In genomic region chr3:73480187-73480672, GRCh38 we compare ENCODE assay signal across 22 cellular contexts.
DNase-seq lines count a peak whose midpoint lies in the region; ATAC-seq and TF ChIP-seq lines count a peak whose summit lies in the region.
"Had no signal": no experiment of that assay in that cellular context is flagged by ENCODE, and none has a peak within 500 bp of the region (broad histone marks: within the 10 kb centered on the region; RNA-seq: fewer than 3 reads in every experiment).

No MANE protein-coding gene starts in this region.

- H3K79me1 ChIP-seq in mesendoderm (ENCODE audit: low read length): no peaks in the 10 kb centered on the region

- no peak overlapping the region for H3K9ac ChIP-seq in mesendoderm (ENCODE audit: low read length)

- no peaks in the 10 kb centered on the region for H3K9me3 ChIP-seq in right atrium auricular region
- H3K9me3 ChIP-seq: ovary, testis had no signal

- no peak overlapping the region for H3K23ac ChIP-seq in mesendoderm (ENCODE audit: low read length)

- no peak overlapping the region for H2BK5ac ChIP-seq in mesendoderm (ENCODE audit: low read length)

- no peak overlapping the region for H3K18ac ChIP-seq in mesendoderm (ENCODE audit: low read length)

- H3K4me3 Mint-ChIP-seq in activated naive CD4-positive, alpha-beta T cell treated with anti-CD3 and anti-CD28 coated beads for 36 hours: no peak overlapping the region
- H3K4me3 Mint-ChIP-seq: CD4-positive, CD25-positive, alpha-beta regulatory T cell; endodermal cell had no signal

- H3K36me3 ChIP-seq in right atrium auricular region (no peaks in the 10 kb centered on the region), mesendoderm (ENCODE audit: control insufficient read depth, insufficient read depth, low read length) (no peaks in the 10 kb centered on the region)
- H3K36me3 ChIP-seq: ovary had no signal

- H3K9me3 Mint-ChIP-seq in activated naive CD4-positive, alpha-beta T cell treated with anti-CD3 and anti-CD28 coated beads for 36 hours: peaks cover 3% of the 10 kb centered on the region

- H3K4me2 ChIP-seq in mesendoderm (ENCODE audit: low read length): no peak overlapping the region

- no peaks in the 10 kb centered on the region for H3K36me3 Mint-ChIP-seq in activated naive CD4-positive, alpha-beta T cell treated with anti-CD3 and anti-CD28 coated beads for 36 hours (ENCODE audit: low read depth)
- H3K36me3 Mint-ChIP-seq: CD4-positive, CD25-positive, alpha-beta regulatory T cell had no signal

- CTCF ChIA-PET in activated naive CD4-positive, alpha-beta T cell treated with anti-CD3 and anti-CD28 coated beads for 36 hours (lab: Charles Lee): no interaction called here

- H3K27ac ChIP-seq in right atrium auricular region (no peak overlapping the region), mesendoderm (ENCODE audit: low read depth, low read length) (no peak overlapping the region)
- H3K27ac ChIP-seq: testis had no signal

- no peak overlapping the region for H3K4ac ChIP-seq in mesendoderm (ENCODE audit: low read depth, low read length)

- no peak overlapping the region for H2BK15ac ChIP-seq in mesendoderm (replicated peaks; ENCODE audit: low read depth)

- intact Hi-C loops in Right ventricle myocardium inferior (cut with DNase I): no loop called here
- intact Hi-C loops in activated naive CD4-positive, alpha-beta T cell treated with anti-CD3 and anti-CD28 coated beads for 36 hours (cut with micrococcal nuclease): no loop called here

- peak overlapping the region; percentile 22 for H3K56ac ChIP-seq in mesendoderm (ENCODE audit: low read length)

- no peak overlapping the region for H2AK5ac ChIP-seq in mesendoderm (ENCODE audit: low read length)

- H3K4me1 ChIP-seq in right atrium auricular region (peaks cover 0 to 18% of the 10 kb centered on the region in 2 donors), mesendoderm (ENCODE audit: control insufficient read depth, low read depth, low read length) (peaks cover 20% of the 10 kb centered on the region)
- H3K4me1 ChIP-seq: testis had no signal

- H3K27me3 ChIP-seq in right atrium auricular region (no peaks in the 10 kb centered on the region), mesendoderm (ENCODE audit: insufficient read depth, low read length, poor library complexity) (no peaks in the 10 kb centered on the region)
- H3K27me3 ChIP-seq: ovary, testis had no signal

- peaks cover 4% of the 10 kb centered on the region for H3K4me1 Mint-ChIP-seq in activated naive CD4-positive, alpha-beta T cell treated with anti-CD3 and anti-CD28 coated beads for 36 hours (ENCODE audit: low read depth)
- H3K4me1 Mint-ChIP-seq: CD4-positive, CD25-positive, alpha-beta regulatory T cell had no signal

- no peaks in the 10 kb centered on the region for H3K79me2 ChIP-seq in mesendoderm (ENCODE audit: control insufficient read depth, insufficient read depth, low read length)

- H4K8ac ChIP-seq in mesendoderm (ENCODE audit: low read depth, low read length): no peak overlapping the region

- H4K5ac ChIP-seq in mesendoderm (ENCODE audit: low read length): no peak overlapping the region

- no peak for TF ChIP-seq CTCF in right atrium auricular region (IDR thresholded peaks at IDR 0.05)

- no peak for DNase-seq in Right ventricle myocardium inferior (ENCODE audit: missing footprints)
- DNase-seq in right atrium auricular region (ENCODE audit: low spot score): no peak
- peak; percentile 40 for DNase-seq in glomerular visceral epithelial cell (ENCODE audit: extremely low spot score)
- DNase-seq in mesendoderm: no peak
- DNase-seq in SHP77 treated with DMSO at 0.1 percent for 48 hours (lab: John Stamatoyannopoulos, UW): no peak
- no peak for DNase-seq in activated naive CD4-positive, alpha-beta T cell treated with anti-CD3 and anti-CD28 coated beads for 36 hours
- DNase-seq: activated CD4-positive, alpha-beta T cell treated with anti-CD3 and anti-CD28 coated beads for 48 hours; activated gamma-delta T cell; CD4-positive, CD25-positive, alpha-beta regulatory T cell; DMS53; endodermal cell; foreskin fibroblast; NCI-H2227 treated with DMSO at 0.1 percent for 48 hours; NK-92 treated with Interleukin-12 subunit alpha and Interleukin-12 subunit beta, amount 100 ng/mL, for 24 hours; ovary; small intestine; stimulated activated CD4-positive, alpha-beta T cell treated with anti-CD3 and anti-CD28 coated beads, Interleukin-4, amount 100 ng/mL, for 4 hours; SW 1271; testis had no signal

- ATAC-seq in Right ventricle myocardium inferior: peak; percentile 69
- ATAC-seq in HG02610 (IDR thresholded peaks at IDR 0.05; ENCODE audit: unreplicated experiment): no peak
- ATAC-seq in HG02588 (IDR thresholded peaks at IDR 0.05; ENCODE audit: unreplicated experiment): no peak
- ATAC-seq: left lobe of liver had no signal

- H3K27ac Mint-ChIP-seq in activated naive CD4-positive, alpha-beta T cell treated with anti-CD3 and anti-CD28 coated beads for 36 hours: no peak overlapping the region
- H3K27ac Mint-ChIP-seq: CD4-positive, CD25-positive, alpha-beta regulatory T cell; endodermal cell had no signal

- H3K27me3 Mint-ChIP-seq in activated naive CD4-positive, alpha-beta T cell treated with anti-CD3 and anti-CD28 coated beads for 36 hours (ENCODE audit: low read depth): peaks cover 24% of the 10 kb centered on the region

- H3K4me3 ChIP-seq in right atrium auricular region (no peak overlapping the region), mesendoderm (ENCODE audit: low read length) (no peak overlapping the region)
- H3K4me3 ChIP-seq: ovary, testis had no signal

- WGBS in mesendoderm (ENCODE audit: extremely low coverage, insufficient coverage, low lambda C conversion rate): no CpG with 5 or more reads among the region's 3 CpGs

- H2BK120ac ChIP-seq in mesendoderm (ENCODE audit: low read depth, low read length): no peak overlapping the region
